2 cellular contexts compared by ENCODE assay signal in the genomic region with DNA sequence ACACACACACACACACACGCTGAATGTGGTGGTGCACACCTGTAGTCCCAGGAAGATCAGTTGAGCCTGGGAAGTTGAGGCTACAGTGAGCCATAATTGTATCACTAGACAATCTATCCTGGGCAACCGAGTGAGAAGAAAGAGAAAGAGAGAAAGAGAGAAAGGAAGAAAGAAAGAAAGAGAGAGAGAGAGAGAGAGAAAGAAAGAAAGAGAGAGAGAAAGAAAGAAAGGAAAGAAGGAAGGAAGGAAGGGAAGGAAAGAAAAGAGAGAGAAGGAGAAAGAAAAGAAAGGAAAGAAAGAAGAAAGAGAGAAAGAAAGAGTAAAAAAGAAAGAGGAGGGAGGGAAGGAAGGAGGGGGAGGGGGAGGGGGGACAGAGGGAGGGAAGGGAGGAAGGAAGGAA.
TF ChIP-seq lines count a peak whose summit lies in the region.

No MANE protein-coding gene starts in this region.

TF ChIP-seq in HEK293, 187 proteins besides CTCF, POLR2A, EP300 and RAD21:
- TF ChIP-seq ZNF324 (tag by site-specific recombination; IDR thresholded peaks at IDR 0.05): no peak
- peak; percentile 75 for TF ChIP-seq ZNF366 (tag by site-specific recombination; conservative IDR thresholded peaks at IDR 0.05)
- no peak for TF ChIP-seq ZNF133 (tag by site-specific recombination; IDR thresholded peaks at IDR 0.05)
- TF ChIP-seq PRDM1 (tag by site-specific recombination; IDR thresholded peaks at IDR 0.05): peak; percentile 65

TF ChIP-seq in K562, 482 proteins besides CTCF, POLR2A, EP300 and RAD21:
- TF ChIP-seq TSC22D4 (tag; IDR thresholded peaks at IDR 0.05): no peak
- TF ChIP-seq ZNF512 (tag; IDR thresholded peaks at IDR 0.05): peak; percentile 51; the same call in 1 of the 2 replicates
